16 cellular contexts compared by ENCODE assay signal in the genomic region with DNA sequence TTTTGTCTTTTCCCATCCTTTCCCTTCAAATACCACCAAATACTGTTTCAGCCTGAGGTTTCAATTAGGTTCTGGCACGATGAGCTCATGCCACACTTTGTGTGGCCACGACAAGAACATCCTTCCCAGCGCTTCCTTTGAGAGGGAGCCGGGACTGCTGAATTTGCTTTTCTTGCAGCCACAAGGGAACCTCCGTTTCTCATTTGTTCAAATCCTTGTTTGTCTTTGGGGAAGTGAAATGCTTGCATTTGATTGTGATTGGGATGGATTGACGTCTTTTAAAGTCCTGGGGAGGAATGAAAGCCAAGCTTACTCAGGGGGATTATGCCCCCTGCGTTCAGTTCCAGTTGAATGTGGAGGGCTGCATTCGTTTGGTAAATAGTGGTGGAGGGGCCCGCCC.
"Had no signal": no experiment of that assay in that cellular context is flagged by ENCODE, and none has a peak within 500 bp of the region (broad histone marks: within the 10 kb centered on the region; RNA-seq: fewer than 3 reads in every experiment).

No MANE protein-coding gene starts in this region.

- H3K4me3 ChIP-seq: prostate gland, upper lobe of left lung had no signal

- H3K9me3 Mint-ChIP-seq: activated T-helper 2 cell treated with anti-CD3 and anti-CD28 coated beads, Interferon-gamma antibody, Interleukin-2, Interleukin-4, amounts not matched to agents 10 μg/mL and 5 μg/mL and 100 μg/mL, durations not matched to agents 14 hours and 24 hours and 36 hours had no signal

- H3K36me3 ChIP-seq: prostate gland, upper lobe of left lung had no signal

- H3K27me3 ChIP-seq: upper lobe of left lung had no signal

- H3K9me3 ChIP-seq: prostate gland, upper lobe of left lung had no signal

- H3K4me1 Mint-ChIP-seq: activated B cell treated with CpG ODN at 0.5 μM for 24 hours; activated naive CD8-positive, alpha-beta T cell treated with anti-CD3 and anti-CD28 coated beads, Interleukin-2, amount 10 ng/mL, durations not matched to agents 7 days and 5 days; stimulated activated naive CD8-positive, alpha-beta T cell treated with anti-CD3 and anti-CD28 coated beads, Interleukin-15, amount 100 ng/mL, for 72 hours had no signal

- ATAC-seq: esophagus mucosa; left cardiac atrium; naive thymus-derived CD8-positive, alpha-beta T cell; right cardiac atrium; stimulated activated naive CD8-positive, alpha-beta T cell treated with anti-CD3 and anti-CD28 coated beads, Interleukin-15, amount 100 ng/mL, for 72 hours had no signal

- H3K27ac ChIP-seq: upper lobe of left lung had no signal

- DNase-seq: activated B cell treated with CpG ODN at 0.5 μM for 24 hours; activated CD4-positive, alpha-beta memory T cell treated with anti-CD3 and anti-CD28 coated beads for 36 hours; activated CD4-positive, alpha-beta T cell treated with anti-CD3 and anti-CD28 coated beads for 4 hours; activated naive CD4-positive, alpha-beta T cell treated with Interleukin-2 at 50 U/mL for 16 hours; activated naive CD8-positive, alpha-beta T cell treated with anti-CD3 and anti-CD28 coated beads, Interleukin-2, amount 10 ng/mL, durations not matched to agents 7 days and 5 days; cortex of kidney; left cardiac atrium; mesendoderm; naive thymus-derived CD8-positive, alpha-beta T cell; right cardiac atrium; stimulated activated CD4-positive, alpha-beta T cell treated with anti-CD3 and anti-CD28 coated beads, Interleukin-2, amount 100 ng/mL, for 24 hours; stimulated activated naive CD8-positive, alpha-beta T cell treated with anti-CD3 and anti-CD28 coated beads, Interleukin-15, amount 100 ng/mL, for 72 hours; upper lobe of left lung had no signal

- H3K36me3 Mint-ChIP-seq: activated CD4-positive, alpha-beta memory T cell treated with anti-CD3 and anti-CD28 coated beads for 36 hours; activated naive CD8-positive, alpha-beta T cell treated with anti-CD3 and anti-CD28 coated beads, Interleukin-2, amount 10 ng/mL, durations not matched to agents 7 days and 5 days; naive thymus-derived CD8-positive, alpha-beta T cell had no signal

- H3K27ac Mint-ChIP-seq: activated B cell treated with CpG ODN at 0.5 μM for 24 hours; activated CD4-positive, alpha-beta memory T cell treated with anti-CD3 and anti-CD28 coated beads for 36 hours; activated naive CD8-positive, alpha-beta T cell treated with anti-CD3 and anti-CD28 coated beads, Interleukin-2, amount 10 ng/mL, durations not matched to agents 7 days and 5 days; activated T-helper 2 cell treated with anti-CD3 and anti-CD28 coated beads, Interferon-gamma antibody, Interleukin-2, Interleukin-4, amounts not matched to agents 10 μg/mL and 5 μg/mL and 100 μg/mL, durations not matched to agents 14 hours and 24 hours and 36 hours; naive thymus-derived CD8-positive, alpha-beta T cell; stimulated activated naive CD8-positive, alpha-beta T cell treated with anti-CD3 and anti-CD28 coated beads, Interleukin-15, amount 100 ng/mL, for 72 hours had no signal

- H3K4me3 Mint-ChIP-seq: activated B cell treated with CpG ODN at 0.5 μM for 24 hours; activated CD4-positive, alpha-beta memory T cell treated with anti-CD3 and anti-CD28 coated beads for 36 hours; activated naive CD8-positive, alpha-beta T cell treated with anti-CD3 and anti-CD28 coated beads, Interleukin-2, amount 10 ng/mL, durations not matched to agents 7 days and 5 days; naive thymus-derived CD8-positive, alpha-beta T cell; stimulated activated naive CD8-positive, alpha-beta T cell treated with anti-CD3 and anti-CD28 coated beads, Interleukin-15, amount 100 ng/mL, for 72 hours had no signal
